ENCODE assay signal across 20 cellular contexts in the genomic region with DNA sequence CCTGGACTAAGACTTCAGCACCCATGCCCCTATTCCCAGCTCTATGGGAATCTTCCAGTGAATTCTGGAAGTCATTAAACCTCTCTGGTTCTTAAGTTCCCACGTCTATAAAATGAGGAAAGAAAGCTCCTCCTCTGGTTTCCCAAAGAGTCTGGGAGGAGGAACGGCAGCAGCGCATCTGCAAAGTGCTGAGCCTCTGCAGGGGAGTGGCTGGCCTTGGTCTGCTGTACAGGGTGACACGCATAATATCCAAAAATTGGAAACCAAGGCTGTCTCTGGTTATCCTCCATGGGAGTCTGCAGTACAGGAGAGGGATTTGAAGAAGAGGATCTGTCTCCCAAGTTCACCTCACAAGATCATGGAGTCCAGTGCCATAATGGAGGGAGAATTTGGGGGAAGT.
"Had no signal": no experiment of that assay in that cellular context is flagged by ENCODE, and none has a peak within 500 bp of the region (broad histone marks: within the 10 kb centered on the region; RNA-seq: fewer than 3 reads in every experiment).

No MANE protein-coding gene starts in this region.

- H3K4me3 Mint-ChIP-seq: activated CD8-positive, alpha-beta T cell treated with anti-CD3 and anti-CD28 coated beads for 36 hours; activated naive CD4-positive, alpha-beta T cell treated with anti-CD3 and anti-CD28 coated beads, Interleukin-2, amount 50 U/mL, for 24 hours; activated T-cell treated with anti-CD3 and anti-CD28 coated beads, Interleukin-2, amount 50 U/mL, for 24 hours; activated T-helper 1 cell treated with anti-CD3 and anti-CD28 coated beads, Interleukin-12 subunit alpha, Interleukin-12 subunit beta, Interleukin-2, Interleukin-4 antibody, amounts not matched to agents 30 ng/mL and 10 ng/mL and 1 ng/mL, durations not matched to agents 14 hours and 24 hours and 36 hours; T-helper 1 cell treated with Interleukin-12 subunit alpha and Interleukin-12 subunit beta and Interleukin-4 antibody, amounts not matched to agents 30 μg/mL and 1 μg/mL, for 36 hours had no signal

- H3K36me3 Mint-ChIP-seq: activated naive CD4-positive, alpha-beta T cell treated with anti-CD3 and anti-CD28 coated beads, Interleukin-2, amount 50 U/mL, for 24 hours had no signal

- H3K4me3 ChIP-seq: body of pancreas, K562, Peyer's patch had no signal

- H3K27me3 Mint-ChIP-seq: activated CD8-positive, alpha-beta T cell treated with anti-CD3 and anti-CD28 coated beads for 36 hours; activated naive CD4-positive, alpha-beta T cell treated with anti-CD3 and anti-CD28 coated beads, Interleukin-2, amount 50 U/mL, for 24 hours; activated T-cell treated with anti-CD3 and anti-CD28 coated beads, Interleukin-2, amount 50 U/mL, for 24 hours had no signal

- H3K27ac Mint-ChIP-seq: activated CD8-positive, alpha-beta T cell treated with anti-CD3 and anti-CD28 coated beads for 36 hours; activated naive CD4-positive, alpha-beta T cell treated with anti-CD3 and anti-CD28 coated beads, Interleukin-2, amount 50 U/mL, for 24 hours; activated T-cell treated with anti-CD3 and anti-CD28 coated beads, Interleukin-2, amount 50 U/mL, for 24 hours; activated T-helper 1 cell treated with anti-CD3 and anti-CD28 coated beads, Interleukin-12 subunit alpha, Interleukin-12 subunit beta, Interleukin-2, Interleukin-4 antibody, amounts not matched to agents 30 ng/mL and 10 ng/mL and 1 ng/mL, durations not matched to agents 14 hours and 24 hours and 36 hours; T-helper 1 cell treated with Interleukin-12 subunit alpha and Interleukin-12 subunit beta and Interleukin-4 antibody, amounts not matched to agents 30 μg/mL and 1 μg/mL, for 36 hours had no signal

- H3K27ac ChIP-seq: body of pancreas, Peyer's patch had no signal

- H3K9me3 ChIP-seq: body of pancreas, Peyer's patch had no signal

- H3K36me3 ChIP-seq: Peyer's patch had no signal

- H3K9me3 Mint-ChIP-seq: activated CD8-positive, alpha-beta T cell treated with anti-CD3 and anti-CD28 coated beads for 36 hours; activated naive CD4-positive, alpha-beta T cell treated with anti-CD3 and anti-CD28 coated beads, Interleukin-2, amount 50 U/mL, for 24 hours; activated T-cell treated with anti-CD3 and anti-CD28 coated beads, Interleukin-2, amount 50 U/mL, for 24 hours; activated T-helper 1 cell treated with anti-CD3 and anti-CD28 coated beads, Interleukin-12 subunit alpha, Interleukin-12 subunit beta, Interleukin-2, Interleukin-4 antibody, amounts not matched to agents 30 ng/mL and 10 ng/mL and 1 ng/mL, durations not matched to agents 14 hours and 24 hours and 36 hours; T-helper 1 cell treated with Interleukin-12 subunit alpha and Interleukin-12 subunit beta and Interleukin-4 antibody, amounts not matched to agents 30 μg/mL and 1 μg/mL, for 36 hours had no signal

- H3K27me3 ChIP-seq: body of pancreas, Peyer's patch had no signal

- DNase-seq: activated CD4-positive, alpha-beta T cell treated with anti-CD3 and anti-CD28 coated beads for 4 hours; activated CD8-positive, alpha-beta T cell treated with anti-CD3 and anti-CD28 coated beads for 36 hours; activated effector memory CD4-positive, alpha-beta T cell treated with Interleukin-2 at 50 U/mL for 16 hours; activated naive CD4-positive, alpha-beta T cell; activated T-cell treated with anti-CD3 and anti-CD28 coated beads, Interleukin-2, amount 50 U/mL, for 24 hours; aorta; body of pancreas; Kasumi-1; NCI-H1048; NCI-H146; NCI-H187 treated with DMSO at 0.1 percent for 48 hours; NCI-H2081 treated with DMSO at 0.1 percent for 48 hours; NCI-H446; NCI-H524; Peyer's patch; SHP77 treated with DMSO at 0.1 percent for 48 hours had no signal
